1 cellular context compared by ENCODE assay signal in the genomic region with DNA sequence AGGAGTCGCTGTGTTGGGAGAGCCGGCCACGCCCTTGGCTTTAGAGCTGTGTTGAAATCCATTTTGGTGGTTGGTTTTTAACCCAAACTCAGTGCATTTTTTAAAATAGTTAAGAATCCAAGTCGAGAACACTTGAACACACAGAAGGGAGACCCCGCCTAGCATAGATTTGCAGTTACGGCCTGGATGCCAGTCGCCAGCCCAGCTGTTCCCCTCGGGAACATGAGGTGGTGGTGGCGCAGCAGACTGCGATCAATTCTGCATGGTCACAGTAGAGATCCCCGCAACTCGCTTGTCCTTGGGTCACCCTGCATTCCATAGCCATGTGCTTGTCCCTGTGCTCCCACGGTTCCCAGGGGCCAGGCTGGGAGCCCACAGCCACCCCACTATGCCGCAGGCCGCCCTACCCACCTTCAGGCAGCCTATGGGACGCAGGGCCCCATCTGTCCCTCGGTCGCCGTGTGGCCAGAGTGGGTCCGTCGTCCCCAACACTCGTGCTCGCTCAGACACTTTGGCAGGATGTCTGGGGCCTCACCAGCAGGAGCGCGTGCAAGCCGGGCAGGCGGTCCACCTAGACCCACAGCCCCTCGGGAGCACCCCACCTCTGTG.
TF ChIP-seq lines count a peak whose summit lies in the region.

No MANE protein-coding gene starts in this region.

TF ChIP-seq in HEK293, 187 proteins besides CTCF, POLR2A, EP300 and RAD21 (continued from another document):
- TF ChIP-seq, protein P1, sequence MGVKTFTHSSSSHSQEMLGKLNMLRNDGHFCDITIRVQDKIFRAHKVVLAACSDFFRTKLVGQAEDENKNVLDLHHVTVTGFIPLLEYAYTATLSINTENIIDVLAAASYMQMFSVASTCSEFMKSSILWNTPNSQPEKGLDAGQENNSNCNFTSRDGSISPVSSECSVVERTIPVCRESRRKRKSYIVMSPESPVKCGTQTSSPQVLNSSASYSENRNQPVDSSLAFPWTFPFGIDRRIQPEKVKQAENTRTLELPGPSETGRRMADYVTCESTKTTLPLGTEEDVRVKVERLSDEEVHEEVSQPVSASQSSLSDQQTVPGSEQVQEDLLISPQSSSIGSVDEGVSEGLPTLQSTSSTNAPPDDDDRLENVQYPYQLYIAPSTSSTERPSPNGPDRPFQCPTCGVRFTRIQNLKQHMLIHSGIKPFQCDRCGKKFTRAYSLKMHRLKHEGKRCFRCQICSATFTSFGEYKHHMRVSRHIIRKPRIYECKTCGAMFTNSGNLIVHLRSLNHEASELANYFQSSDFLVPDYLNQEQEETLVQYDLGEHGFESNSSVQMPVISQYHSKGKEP (tag by site-specific recombination; IDR thresholded peaks at IDR 0.05), result no peak; the same call in 1 of the 2 replicates
- TF ChIP-seq IKZF3 (tag by site-specific recombination; IDR thresholded peaks at IDR 0.05), result no peak
- 0 out of 2 replicates have a peak, but pooled peaks have one; percentile 17 for TF ChIP-seq PATZ1 (tag by site-specific recombination; IDR thresholded peaks at IDR 0.05)
- TF ChIP-seq ZNF488 (tag by site-specific recombination; IDR thresholded peaks at IDR 0.05), result no peak
- TF ChIP-seq YY2 (tag by site-specific recombination; IDR thresholded peaks at IDR 0.05), result no peak
TF ChIP-seq in HEK293: peak in this region for 4.
